In genomic region chr16:81491522-81492188, GRCh38 we compare ENCODE assay signal across 15 cellular contexts. TPM values are rescaled to one million over a fixed set of nuclear protein-coding genes. Genes with fewer than 3 reads are reported as not detected.
DNase-seq lines count a peak whose midpoint lies in the region; ATAC-seq and TF ChIP-seq lines count a peak whose summit lies in the region.
"Had no signal": no experiment of that assay in that cellular context is flagged by ENCODE, and none has a peak within 500 bp of the region (broad histone marks: within the 10 kb centered on the region; RNA-seq: fewer than 3 reads in every experiment).

No MANE protein-coding gene starts in this region.

- H3K9ac ChIP-seq in neuronal stem cell (ENCODE audit: low read depth, low read length, poor library complexity): no peak overlapping the region

- H3K4me1 ChIP-seq in muscle layer of duodenum (ENCODE audit: control insufficient read depth in 1 of 2, insufficient read depth in 2 of 2, low read length in 2 of 2) (peaks cover 22 to 24% of the 10 kb centered on the region in 2 donors), neuronal stem cell (ENCODE audit: control insufficient read depth in 2 of 2, insufficient read depth in 1 of 2, low read depth in 1 of 2, low read length in 2 of 2) (peaks cover 18 to 31% of the 10 kb centered on the region in 2 donors)

- no peak overlapping the region for H3K18ac ChIP-seq in neuronal stem cell (ENCODE audit: low read length)

- no peak overlapping the region for H2BK15ac ChIP-seq in neuronal stem cell (ENCODE audit: low read length)

- H3K36me3 ChIP-seq in BJ (ENCODE audit: control insufficient read depth, insufficient read depth, low read length) (no peaks in the 10 kb centered on the region), muscle layer of duodenum (ENCODE audit: control insufficient read depth in 1 of 2, insufficient read depth in 2 of 2, low read length in 2 of 2) (no peaks in the 10 kb centered on the region), neuronal stem cell (replicated peaks in 1 of 2; ENCODE audit: control insufficient read depth in 2 of 2, insufficient read depth in 2 of 2, low read length in 2 of 2) (peaks cover 0 to 2% of the 10 kb centered on the region in 2 donors)

- no peak overlapping the region for H3K4ac ChIP-seq in neuronal stem cell (ENCODE audit: low read length)

- no peak overlapping the region for H2AFZ ChIP-seq in neuronal stem cell (ENCODE audit: low read length)

- CTCF ChIA-PET in BJ (lab: Yijun Ruan, JAX): interaction anchor here (0.8 kb wide), 1 partner anchor 9 kb away, joined by 3 read pairs; no protein-coding TSS in a partner anchor

- no peak overlapping the region for H4K8ac ChIP-seq in neuronal stem cell (ENCODE audit: low read depth, low read length)

- ATAC-seq in HG03460 (IDR thresholded peaks at IDR 0.05; ENCODE audit: unreplicated experiment): no peak
- ATAC-seq: esophagus mucosa, T-helper 17 cell had no signal

- H3K9me3 ChIP-seq in muscle layer of duodenum (ENCODE audit: control insufficient read depth in 1 of 2, low read length in 2 of 2): no peaks in the 10 kb centered on the region
- H3K9me3 ChIP-seq in neuronal stem cell (replicated peaks in 1 of 2; ENCODE audit: control insufficient read depth in 2 of 2, insufficient read depth in 1 of 2, low read depth in 1 of 2, low read length in 2 of 2): no peaks in the 10 kb centered on the region

- POLR2A ChIA-PET in BJ (lab: Charles Lee): no interaction called here

- no peak overlapping the region for H3K14ac ChIP-seq in neuronal stem cell (ENCODE audit: low read length)

- no peak for TF ChIP-seq CTCF in BJ (IDR thresholded peaks at IDR 0.05; ENCODE audit: insufficient read depth, low read depth, low read length)

- intact Hi-C loops in dendritic cell treated with granulocyte-macrophage colony-stimulating factor and Interleukin-4, amounts not matched to agents 40 ng/mL and 50 ng/mL, for 4 days (cut with micrococcal nuclease): no loop called here

- no peaks in the 10 kb centered on the region for H3K27me3 ChIP-seq in BJ (ENCODE audit: control insufficient read depth, insufficient read depth, low read length)
- H3K27me3 ChIP-seq in muscle layer of duodenum (ENCODE audit: low read depth, low read length): no peaks in the 10 kb centered on the region
- H3K27me3 ChIP-seq in neuronal stem cell (ENCODE audit: control insufficient read depth in 3 of 3, insufficient read depth in 3 of 3, low read depth in 1 of 3, low read length in 3 of 3): no peaks in the 10 kb centered on the region

- no peak overlapping the region for H2BK120ac ChIP-seq in neuronal stem cell (ENCODE audit: low read depth, low read length)

- H3K36me3 Mint-ChIP-seq in IgD-negative memory B cell: no peaks in the 10 kb centered on the region
- peaks cover 71% of the 10 kb centered on the region for H3K36me3 Mint-ChIP-seq in dendritic cell treated with granulocyte-macrophage colony-stimulating factor and Interleukin-4, amounts not matched to agents 40 ng/mL and 50 ng/mL, for 4 days (ENCODE audit: low read depth)
- H3K36me3 Mint-ChIP-seq: activated naive CD8-positive, alpha-beta T cell treated with anti-CD3 and anti-CD28 coated beads for 36 hours had no signal

- no peaks in the 10 kb centered on the region for H3K9me3 Mint-ChIP-seq in IgD-negative memory B cell
- no peaks in the 10 kb centered on the region for H3K9me3 Mint-ChIP-seq in dendritic cell treated with granulocyte-macrophage colony-stimulating factor and Interleukin-4, amounts not matched to agents 40 ng/mL and 50 ng/mL, for 4 days
- H3K9me3 Mint-ChIP-seq: activated naive CD8-positive, alpha-beta T cell treated with anti-CD3 and anti-CD28 coated beads for 36 hours had no signal

- H3K4me3 ChIP-seq in BJ (ENCODE audit: low read depth, low read length): no peak overlapping the region
- H3K4me3 ChIP-seq in muscle layer of duodenum (ENCODE audit: low read depth in 1 of 2, low read length in 2 of 2): no peak overlapping the region
- no peak overlapping the region for H3K4me3 ChIP-seq in neuronal stem cell (ENCODE audit: low read length in 2 of 2)

- H3K23ac ChIP-seq in neuronal stem cell (ENCODE audit: low read depth, low read length, poor library complexity): no peak overlapping the region

- no peak overlapping the region for H2AK5ac ChIP-seq in neuronal stem cell (ENCODE audit: low read depth, low read length)

- no peak overlapping the region for H2BK5ac ChIP-seq in neuronal stem cell (ENCODE audit: low read length)

- H3K79me1 ChIP-seq in neuronal stem cell (ENCODE audit: low read depth, low read length): peaks cover 13% of the 10 kb centered on the region

- no peak overlapping the region for H4K91ac ChIP-seq in neuronal stem cell (ENCODE audit: low read depth, low read length, poor library complexity)

- DNase-seq in BJ (ENCODE audit: low read depth) (peak; percentile 31), KBM-7 (no peak), neuronal stem cell (ENCODE audit: low spot score) (no peak), DMS53 treated with DMSO at 0.1 percent for 48 hours (lab: John Stamatoyannopoulos, UW; ENCODE audit: unreplicated experiment) (no peak)
- DNase-seq: activated naive CD8-positive, alpha-beta T cell treated with anti-CD3 and anti-CD28 coated beads for 36 hours; NCI-H1105; small intestine; stimulated activated CD8-positive, alpha-beta memory T cell treated with anti-CD3 and anti-CD28 coated beads, Interleukin-4, amount 100 ng/mL, for 48 hours; T-helper 17 cell had no signal

- in situ Hi-C loops in KBM-7 (cut with MboI; ENCODE audit: low pct_unique_long_range_greater_than_20kb, low sequenced_read_pairs): no loop called here

- H3K4me3 Mint-ChIP-seq in IgD-negative memory B cell: peak overlapping the region in 1 of 4 donors; percentile 67
- no peak overlapping the region for H3K4me3 Mint-ChIP-seq in dendritic cell treated with granulocyte-macrophage colony-stimulating factor and Interleukin-4, amounts not matched to agents 40 ng/mL and 50 ng/mL, for 4 days
- H3K4me3 Mint-ChIP-seq: activated naive CD8-positive, alpha-beta T cell treated with anti-CD3 and anti-CD28 coated beads for 36 hours; T-helper 17 cell had no signal

- H3K27me3 Mint-ChIP-seq in IgD-negative memory B cell: no peaks in the 10 kb centered on the region
- H3K27me3 Mint-ChIP-seq in dendritic cell treated with granulocyte-macrophage colony-stimulating factor and Interleukin-4, amounts not matched to agents 40 ng/mL and 50 ng/mL, for 4 days: no peaks in the 10 kb centered on the region
- H3K27me3 Mint-ChIP-seq: activated naive CD8-positive, alpha-beta T cell treated with anti-CD3 and anti-CD28 coated beads for 36 hours; T-helper 17 cell had no signal

- WGBS in neuronal stem cell (ENCODE audit: extremely low coverage in 2 of 2, insufficient read length in 2 of 2, insufficient replicate concordance in 1 of 2), 2 donors: no CpG with 5 or more reads among the region's 18 CpGs

- no peak overlapping the region for H2BK12ac ChIP-seq in neuronal stem cell (ENCODE audit: low read length)

- H3K27ac ChIP-seq in muscle layer of duodenum (ENCODE audit: low read length) (peak overlapping the region; percentile 1), neuronal stem cell (replicated peaks; ENCODE audit: low read length) (no peak overlapping the region)
- H3K27ac ChIP-seq: HL-60 had no signal

- H3K4me2 ChIP-seq in neuronal stem cell (ENCODE audit: insufficient read depth, low read length, poor library complexity, severe bottlenecking): no peak overlapping the region

- H3K4me1 Mint-ChIP-seq in IgD-negative memory B cell: peaks cover 12 to 35% (median 15%) of the 10 kb centered on the region in 3 donors
- peaks cover 96% of the 10 kb centered on the region for H3K4me1 Mint-ChIP-seq in dendritic cell treated with granulocyte-macrophage colony-stimulating factor and Interleukin-4, amounts not matched to agents 40 ng/mL and 50 ng/mL, for 4 days (ENCODE audit: low read depth)

- peak overlapping the region in 2 of 3 donors; percentile 45 to 53 for H3K27ac Mint-ChIP-seq in IgD-negative memory B cell
- H3K27ac Mint-ChIP-seq in dendritic cell treated with granulocyte-macrophage colony-stimulating factor and Interleukin-4, amounts not matched to agents 40 ng/mL and 50 ng/mL, for 4 days: peak overlapping the region; percentile 55
- H3K27ac Mint-ChIP-seq: activated naive CD8-positive, alpha-beta T cell treated with anti-CD3 and anti-CD28 coated beads for 36 hours had no signal

RNA-seq across cellular contexts. Expression of gene CMIP, which starts 47.0 kb away (rescaled TPM):
- 3.4 and 4.9 TPM in 2 replicates for polyA plus RNA-seq in BJ (2011; rRNA removed)
- polyA minus RNA-seq in BJ (2011; rRNA and poly(A)+ RNA removed): 14.0 and 22.5 TPM in 2 replicates
- polyA plus RNA-seq in IgD-negative memory B cell: 1.4 TPM
- polyA plus RNA-seq in neuronal stem cell (2013, experiment 1 of 2): 29.4 TPM
- 31.2 TPM for polyA plus RNA-seq in neuronal stem cell (2013, experiment 2 of 2)
